In genomic region chr11:34284166-34284565, GRCh38 we compare ENCODE assay signal across 19 cellular contexts.
"Had no signal": no experiment of that assay in that cellular context is flagged by ENCODE, and none has a peak within 500 bp of the region (broad histone marks: within the 10 kb centered on the region; RNA-seq: fewer than 3 reads in every experiment).

No MANE protein-coding gene starts in this region.

- H3K27me3 ChIP-seq: colonic mucosa, right lobe of liver had no signal

- H3K9me3 ChIP-seq: colonic mucosa, left ventricle myocardium inferior, mucosa of descending colon, right lobe of liver, thoracic aorta had no signal

- H3K27me3 Mint-ChIP-seq: activated CD8-positive, alpha-beta T cell treated with anti-CD3 and anti-CD28 coated beads for 36 hours; natural killer cell treated with Interleukin-12 subunit alpha and Interleukin-12 subunit beta and Interleukin-15 and Interleukin-18, amount 100 ng/mL, for 72 hours; stimulated activated naive CD8-positive, alpha-beta T cell treated with anti-CD3 and anti-CD28 coated beads, Interleukin-15, Interleukin-2, amounts not matched to agents 100 ng/mL and 50 ng/mL, for 24 hours had no signal

- H3K27ac Mint-ChIP-seq: activated CD8-positive, alpha-beta T cell treated with anti-CD3 and anti-CD28 coated beads for 36 hours; activated naive CD4-positive, alpha-beta T cell treated with anti-CD3 and anti-CD28 coated beads, Interleukin-2, amount 50 U/mL, for 72 hours; natural killer cell treated with Interleukin-12 subunit alpha and Interleukin-12 subunit beta and Interleukin-15 and Interleukin-18, amount 100 ng/mL, for 72 hours; stimulated activated naive CD8-positive, alpha-beta T cell treated with anti-CD3 and anti-CD28 coated beads, Interleukin-15, Interleukin-2, amounts not matched to agents 100 ng/mL and 50 ng/mL, for 24 hours; WTC11 had no signal

- H3K4me3 Mint-ChIP-seq: activated CD8-positive, alpha-beta T cell treated with anti-CD3 and anti-CD28 coated beads for 36 hours; natural killer cell treated with Interleukin-12 subunit alpha and Interleukin-12 subunit beta and Interleukin-15 and Interleukin-18, amount 100 ng/mL, for 72 hours; stimulated activated naive CD8-positive, alpha-beta T cell treated with anti-CD3 and anti-CD28 coated beads, Interleukin-15, Interleukin-2, amounts not matched to agents 100 ng/mL and 50 ng/mL, for 24 hours; WTC11 had no signal

- H3K27ac ChIP-seq: colonic mucosa, left ventricle myocardium inferior, right lobe of liver, thoracic aorta had no signal

- H3K9me3 Mint-ChIP-seq: activated CD8-positive, alpha-beta T cell treated with anti-CD3 and anti-CD28 coated beads for 36 hours; activated naive CD4-positive, alpha-beta T cell treated with anti-CD3 and anti-CD28 coated beads, Interleukin-2, amount 50 U/mL, for 72 hours; natural killer cell treated with Interleukin-12 subunit alpha and Interleukin-12 subunit beta and Interleukin-15 and Interleukin-18, amount 100 ng/mL, for 72 hours; stimulated activated naive CD8-positive, alpha-beta T cell treated with anti-CD3 and anti-CD28 coated beads, Interleukin-15, Interleukin-2, amounts not matched to agents 100 ng/mL and 50 ng/mL, for 24 hours; WTC11 had no signal

- H3K4me3 ChIP-seq: colonic mucosa, left ventricle myocardium inferior, lung, mucosa of descending colon, right lobe of liver, thoracic aorta had no signal

- H3K36me3 ChIP-seq: colonic mucosa, left ventricle myocardium inferior, right lobe of liver, thoracic aorta had no signal

- ATAC-seq: activated CD8-positive, alpha-beta T cell treated with anti-CD3 and anti-CD28 coated beads for 36 hours; activated naive CD4-positive, alpha-beta T cell treated with anti-CD3 and anti-CD28 coated beads, Interleukin-2, amount 50 U/mL, for 72 hours; mucosa of descending colon; natural killer cell treated with Interleukin-12 subunit alpha and Interleukin-12 subunit beta and Interleukin-15 and Interleukin-18, amount 100 ng/mL, for 72 hours; WTC11 had no signal

- DNase-seq: activated CD4-positive, alpha-beta T cell treated with anti-CD3 and anti-CD28 coated beads, Interleukin-2, amount 50 U/mL, for 1 hour; activated CD8-positive, alpha-beta T cell treated with anti-CD3 and anti-CD28 coated beads for 36 hours; activated naive CD4-positive, alpha-beta T cell; activated T-cell treated with anti-CD3 and anti-CD28 coated beads, Interleukin-2, amount 50 U/mL, for 48 hours; cerebellar nuclear complex; colonic mucosa; effector CD8-positive, alpha-beta T cell; left ventricle myocardium inferior; mesendoderm; mucosa of descending colon; right lobe of liver; stimulated activated CD4-positive, alpha-beta T cell treated with anti-CD3 and anti-CD28 coated beads, Interleukin-4, amount 100 ng/mL, for 1 hour; trophoblast cell had no signal

- H3K4me1 ChIP-seq: colonic mucosa had no signal

- H3K36me3 Mint-ChIP-seq: activated naive CD4-positive, alpha-beta T cell treated with anti-CD3 and anti-CD28 coated beads, Interleukin-2, amount 50 U/mL, for 72 hours; natural killer cell treated with Interleukin-12 subunit alpha and Interleukin-12 subunit beta and Interleukin-15 and Interleukin-18, amount 100 ng/mL, for 72 hours; WTC11 had no signal
